In the genomic region with DNA sequence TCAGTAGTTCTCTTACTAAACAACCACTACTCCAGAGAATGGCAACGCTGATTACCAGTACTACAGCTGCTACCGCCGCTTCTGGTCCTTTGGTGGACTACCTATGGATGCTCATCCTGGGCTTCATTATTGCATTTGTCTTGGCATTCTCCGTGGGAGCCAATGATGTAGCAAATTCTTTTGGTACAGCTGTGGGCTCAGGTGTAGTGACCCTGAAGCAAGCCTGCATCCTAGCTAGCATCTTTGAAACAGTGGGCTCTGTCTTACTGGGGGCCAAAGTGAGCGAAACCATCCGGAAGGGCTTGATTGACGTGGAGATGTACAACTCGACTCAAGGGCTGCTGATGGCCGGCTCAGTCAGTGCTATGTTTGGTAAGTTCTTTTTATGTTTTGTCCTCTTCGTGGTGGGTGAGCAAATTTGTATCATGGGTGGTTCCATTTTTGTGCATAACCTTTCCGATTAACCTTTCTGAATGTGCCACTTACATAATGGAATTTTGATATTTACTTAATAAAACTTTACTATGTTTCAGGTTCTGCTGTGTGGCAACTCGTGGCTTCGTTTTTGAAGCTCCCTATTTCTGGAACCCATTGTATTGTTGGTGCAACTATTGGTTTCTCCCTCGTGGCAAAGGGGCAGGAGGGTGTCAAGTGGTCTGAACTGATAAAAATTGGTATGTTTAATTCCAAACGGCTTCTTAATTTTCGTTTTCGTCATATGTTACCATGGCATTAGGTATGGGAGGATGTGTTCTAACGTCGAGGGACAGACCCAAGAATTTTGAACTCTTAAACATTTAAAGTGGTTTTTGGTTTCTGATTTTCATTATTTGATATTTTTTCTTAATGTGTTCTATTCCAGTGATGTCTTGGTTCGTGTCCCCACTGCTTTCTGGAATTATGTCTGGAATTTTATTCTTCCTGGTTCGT, we compare ENCODE assay signal across 8 cellular contexts. TPM values are rescaled to one million over a fixed set of nuclear protein-coding genes. Genes with fewer than 3 reads are reported as not detected.
A peak's percentile ranks its signal among the peaks of the same experiment; 100 is the strongest.
DNase-seq lines count a peak whose midpoint lies in the region; ATAC-seq, FAIRE-seq and TF ChIP-seq lines count a peak whose summit lies in the region.

No MANE protein-coding gene starts in this region.

- ATAC-seq in HG02610 (IDR thresholded peaks at IDR 0.05; ENCODE audit: unreplicated experiment): no peak

- H3K4me2 ChIP-seq in keratinocyte (ENCODE audit: control insufficient read depth, extremely low read depth, insufficient read depth, low read depth, low read length): peak overlapping the region; percentile 75

- H3K79me2 ChIP-seq in keratinocyte (ENCODE audit: control insufficient read depth, insufficient read depth, low read length): peaks cover 59% of the 10 kb centered on the region

- H3K4me3 ChIP-seq in keratinocyte (ENCODE audit: control insufficient read depth in 2 of 3, extremely low read depth in 1 of 3, insufficient read depth in 2 of 3, low read depth in 1 of 3, low read length in 3 of 3) (peak overlapping the region; percentile 71 to 98 (median 92)), suprapubic skin (peak overlapping the region; percentile 96)

- no peaks in the 10 kb centered on the region for H3K9me1 ChIP-seq in keratinocyte (ENCODE audit: control insufficient read depth, extremely low read depth, insufficient read depth, low read length)

- intact Hi-C loops in Calu3 (cut with micrococcal nuclease; ENCODE audit: unreplicated experiment): no loop called here
- intact Hi-C loops in activated T-helper 1 cell treated with anti-CD3 and anti-CD28 coated beads, Interleukin-12 subunit alpha, Interleukin-12 subunit beta, Interleukin-2, Interleukin-4 antibody, amounts not matched to agents 30 ng/mL and 10 ng/mL and 1 ng/mL, durations not matched to agents 14 hours and 24 hours and 36 hours (cut with micrococcal nuclease): loop anchor here (10.0 kb wide), 3 partner anchors 392 to 592 kb away; a partner anchor contains a TSS

- H3K27me3 ChIP-seq in keratinocyte (ENCODE audit: control insufficient read depth, extremely low read depth, insufficient read depth, low read length) (no peaks in the 10 kb centered on the region), suprapubic skin (no peaks in the 10 kb centered on the region)

- dilution Hi-C loops in keratinocyte (cut with MboI; ENCODE audit: extremely low pct_ligation_motif_present, low sequenced_read_pairs): no loop called here

- no peaks in the 10 kb centered on the region for H3K27me3 Mint-ChIP-seq in Calu3 (ENCODE audit: unreplicated experiment)
- no peaks in the 10 kb centered on the region for H3K27me3 Mint-ChIP-seq in activated T-helper 1 cell treated with anti-CD3 and anti-CD28 coated beads, Interleukin-12 subunit alpha, Interleukin-12 subunit beta, Interleukin-2, Interleukin-4 antibody, amounts not matched to agents 30 ng/mL and 10 ng/mL and 1 ng/mL, durations not matched to agents 14 hours and 24 hours and 36 hours (ENCODE audit: insufficient read depth)

- H3K36me3 ChIP-seq in keratinocyte (ENCODE audit: control insufficient read depth in 2 of 2, extremely low read depth in 1 of 2, insufficient read depth in 2 of 2, low read length in 2 of 2) (peaks cover 9 to 37% of the 10 kb centered on the region in 2 experiments), suprapubic skin (peaks cover 22% of the 10 kb centered on the region)

- H4K20me1 ChIP-seq in keratinocyte (ENCODE audit: control insufficient read depth, extremely low read depth, insufficient read depth, low read length): peaks cover 38% of the 10 kb centered on the region

- peaks cover 54% of the 10 kb centered on the region for H3K4me1 Mint-ChIP-seq in Calu3 (ENCODE audit: low read depth, unreplicated experiment)
- H3K4me1 Mint-ChIP-seq in activated T-helper 1 cell treated with anti-CD3 and anti-CD28 coated beads, Interleukin-12 subunit alpha, Interleukin-12 subunit beta, Interleukin-2, Interleukin-4 antibody, amounts not matched to agents 30 ng/mL and 10 ng/mL and 1 ng/mL, durations not matched to agents 14 hours and 24 hours and 36 hours (ENCODE audit: low read depth): peaks cover 72% of the 10 kb centered on the region

- H3K4me1 ChIP-seq in keratinocyte (ENCODE audit: control insufficient read depth, extremely low read depth, insufficient read depth, low read length) (peaks cover 49% of the 10 kb centered on the region), suprapubic skin (peaks cover 42% of the 10 kb centered on the region)

- H3K9ac ChIP-seq in keratinocyte (ENCODE audit: control insufficient read depth, extremely low read depth, insufficient read depth, low read length): peak overlapping the region; percentile 94

- TF ChIP-seq POLR2A in suprapubic skin (IDR thresholded peaks at IDR 0.05): no peak

- H3K27ac ChIP-seq in keratinocyte (ENCODE audit: control insufficient read depth, insufficient read depth, low read length) (peak overlapping the region; percentile 98), suprapubic skin (no peak overlapping the region)

- peak overlapping the region; percentile 95 for H3K27ac Mint-ChIP-seq in Calu3 (ENCODE audit: unreplicated experiment)
- peak overlapping the region; percentile 91 for H3K27ac Mint-ChIP-seq in activated T-helper 1 cell treated with anti-CD3 and anti-CD28 coated beads, Interleukin-12 subunit alpha, Interleukin-12 subunit beta, Interleukin-2, Interleukin-4 antibody, amounts not matched to agents 30 ng/mL and 10 ng/mL and 1 ng/mL, durations not matched to agents 14 hours and 24 hours and 36 hours

- in situ Hi-C loops in KBM-7 (cut with MboI; ENCODE audit: low pct_unique_long_range_greater_than_20kb, low sequenced_read_pairs): no loop called here

- FAIRE-seq in keratinocyte (lab: Jason Lieb, UNC): no peak

- H3K9me3 ChIP-seq in keratinocyte (ENCODE audit: control insufficient read depth, low read depth, low read length) (no peaks in the 10 kb centered on the region), suprapubic skin (no peaks in the 10 kb centered on the region)

- WGBS in suprapubic skin: 66% methylated on average over 21 of the region's 21 CpGs

- H3K4me3 Mint-ChIP-seq in Calu3 (ENCODE audit: low read depth, unreplicated experiment): peak overlapping the region; percentile 88
- H3K4me3 Mint-ChIP-seq in activated T-helper 1 cell treated with anti-CD3 and anti-CD28 coated beads, Interleukin-12 subunit alpha, Interleukin-12 subunit beta, Interleukin-2, Interleukin-4 antibody, amounts not matched to agents 30 ng/mL and 10 ng/mL and 1 ng/mL, durations not matched to agents 14 hours and 24 hours and 36 hours: peak overlapping the region; percentile 98

- no peak for TF ChIP-seq EP300 in suprapubic skin (IDR thresholded peaks at IDR 0.05)

- BruUV-seq in Calu3 (replicated peaks; lab: Mats Ljungman, UMichigan): no TSS peak

- H3K9me3 Mint-ChIP-seq in Calu3 (ENCODE audit: low read depth, unreplicated experiment): no peaks in the 10 kb centered on the region
- no peaks in the 10 kb centered on the region for H3K9me3 Mint-ChIP-seq in activated T-helper 1 cell treated with anti-CD3 and anti-CD28 coated beads, Interleukin-12 subunit alpha, Interleukin-12 subunit beta, Interleukin-2, Interleukin-4 antibody, amounts not matched to agents 30 ng/mL and 10 ng/mL and 1 ng/mL, durations not matched to agents 14 hours and 24 hours and 36 hours

- CTCF ChIA-PET in Calu3 (lab: Charles Lee): interaction anchor here (0.6 to 3.3 kb wide), 4 partner anchors 20 to 223 kb away, joined by 3 to 18 read pairs (median 4); no protein-coding TSS in a partner anchor

- TF ChIP-seq CTCF in Calu3 (IDR thresholded peaks at IDR 0.05; ENCODE audit: unreplicated experiment) (no peak), keratinocyte (optimal IDR thresholded peaks at IDR 0.05 in 1 of 3, IDR thresholded peaks at IDR 0.05 in 1 of 3, conservative IDR thresholded peaks at IDR 0.05 in 1 of 3; ENCODE audit: extremely low read depth in 1 of 3, insufficient read depth in 2 of 3, low read length in 3 of 3) (no peak), suprapubic skin (IDR thresholded peaks at IDR 0.05) (no peak)

- H2AFZ ChIP-seq in keratinocyte (ENCODE audit: control insufficient read depth, low read length): no peak overlapping the region

- DNase-seq in Calu3 (no peak), KBM-7 (peak; percentile 45), keratinocyte (ENCODE audit: low read depth, low spot score) (no peak), suprapubic skin (ENCODE audit: low spot score in 2 of 2) (peak in 1 of 2 donors; percentile 8), middle frontal gyrus (ENCODE audit: extremely low spot score, low spot score) (no peak), NCI-H446 treated with DMSO at 0.1 percent for 48 hours (lab: John Stamatoyannopoulos, UW) (no peak)
- no peak for DNase-seq in activated T-helper 1 cell treated with anti-CD3 and anti-CD28 coated beads, Interleukin-12 subunit alpha, Interleukin-12 subunit beta, Interleukin-2, Interleukin-4 antibody, amounts not matched to agents 30 ng/mL and 10 ng/mL and 1 ng/mL, durations not matched to agents 14 hours and 24 hours and 36 hours (ENCODE audit: low spot score)

- H3K36me3 Mint-ChIP-seq in Calu3 (ENCODE audit: insufficient read depth, unreplicated experiment): peaks cover 86% of the 10 kb centered on the region
- H3K36me3 Mint-ChIP-seq in activated T-helper 1 cell treated with anti-CD3 and anti-CD28 coated beads, Interleukin-12 subunit alpha, Interleukin-12 subunit beta, Interleukin-2, Interleukin-4 antibody, amounts not matched to agents 30 ng/mL and 10 ng/mL and 1 ng/mL, durations not matched to agents 14 hours and 24 hours and 36 hours (ENCODE audit: low read depth): peaks cover 61% of the 10 kb centered on the region

RNA-seq across cellular contexts. Expression of a gene that starts 1.3 kb away (rescaled TPM):
- total RNA-seq in Calu3 (2022) (71.7 and 84.5 TPM in 2 replicates), suprapubic skin (10 to 100 TPM; 19.2 to 50.6 (median 34.5) TPM)
- 164 and 172 TPM in 2 replicates for total RNA-seq in activated T-helper 1 cell treated with anti-CD3 and anti-CD28 coated beads, Interleukin-12 subunit alpha, Interleukin-12 subunit beta, Interleukin-2, Interleukin-4 antibody, amounts not matched to agents 30 ng/mL and 10 ng/mL and 1 ng/mL, durations not matched to agents 14 hours and 24 hours and 36 hours
- 148 to 415 TPM (median 265 TPM) in 3 replicates for polyA plus RNA-seq in keratinocyte
- polyA plus RNA-seq in keratinocyte (2011; ENCODE audit: low read depth): 105 TPM
- 121 and 155 TPM in 2 replicates for polyA plus RNA-seq in keratinocyte (2011; cell fraction: cytosol; rRNA removed)
- polyA plus RNA-seq in keratinocyte (2011; cell fraction: nucleus; rRNA removed): 666 and 718 TPM in 2 replicates
- 146 and 277 TPM in 2 replicates for polyA plus RNA-seq in keratinocyte (2012; ENCODE audit: low replicate concordance)
- 165 to 429 TPM (median 221 TPM) in 3 replicates for polyA minus RNA-seq in keratinocyte
- 131 TPM for polyA minus RNA-seq in keratinocyte (2011; cell fraction: cytosol; rRNA and poly(A)+ RNA removed)
- 344 and 723 TPM in 2 replicates for polyA minus RNA-seq in keratinocyte (2011; cell fraction: nucleus; rRNA and poly(A)+ RNA removed)
